In genomic region chr6:41636803-41637178, GRCh38 we compare ENCODE assay signal across 9 cellular contexts. TPM values are rescaled to one million over a fixed set of nuclear protein-coding genes. Genes with fewer than 3 reads are reported as not detected.
A peak's percentile ranks its signal among the peaks of the same experiment; 100 is the strongest.
DNase-seq lines count a peak whose midpoint lies in the region; ATAC-seq, FAIRE-seq and TF ChIP-seq lines count a peak whose summit lies in the region.
"Had no signal": no experiment of that assay in that cellular context is flagged by ENCODE, and none has a peak within 500 bp of the region (broad histone marks: within the 10 kb centered on the region; RNA-seq: fewer than 3 reads in every experiment).

No MANE protein-coding gene starts in this region.

- CTCF ChIA-PET in CD4-positive, alpha-beta T cell (lab: Charles Lee): no interaction called here

- H3K4me3 ChIP-seq in SJCRH30: peak overlapping the region; percentile 88
- H3K4me3 ChIP-seq in heart right ventricle: peak overlapping the region in 8 of 10 donors; percentile 41 to 63 (median 56)

- peaks cover 67% of the 10 kb centered on the region for H3K27me3 Mint-ChIP-seq in CD4-positive, alpha-beta T cell
- H3K27me3 Mint-ChIP-seq in osteocyte (ENCODE audit: unreplicated experiment): no peaks in the 10 kb centered on the region

- intact Hi-C loops in CD4-positive, alpha-beta T cell (cut with DNase I, micrococcal nuclease): no loop called here
- intact Hi-C loops in heart right ventricle (cut with DNase I): no loop called here

- peaks cover 67% of the 10 kb centered on the region for H3K27me3 ChIP-seq in CD4-positive, alpha-beta T cell (ENCODE audit: control insufficient read depth, insufficient read depth, low read length)
- H3K27me3 ChIP-seq in SJCRH30: no peaks in the 10 kb centered on the region
- H3K27me3 ChIP-seq in heart right ventricle: peaks cover 20 to 62% (median 37%) of the 10 kb centered on the region in 7 donors

- peak overlapping the region; percentile 15 for H3K4me3 Mint-ChIP-seq in CD4-positive, alpha-beta T cell
- peak overlapping the region; percentile 62 for H3K4me3 Mint-ChIP-seq in osteocyte (ENCODE audit: unreplicated experiment)

- FAIRE-seq in RCC 7860 (lab: Jason Lieb, UNC): no peak

- DNase-seq in CD4-positive, alpha-beta T cell: no peak
- DNase-seq in SJCRH30 (peak; percentile 52 to 60), heart right ventricle (no peak), osteocyte (ENCODE audit: extremely low spot score, unreplicated experiment) (no peak), RCC 7860 (ENCODE audit: low spot score) (no peak), HuH-7 (ENCODE audit: low spot score) (no peak), GF-D8 (lab: John Stamatoyannopoulos, UW) (no peak), SKM-1 (lab: John Stamatoyannopoulos, UW; ENCODE audit: unreplicated experiment) (no peak)
- DNase-seq: OCI-M1 had no signal

- ATAC-seq in CD4-positive, alpha-beta T cell (ENCODE audit: poor library complexity): no peak
- ATAC-seq in heart right ventricle: peak in 3 of 8 donors; percentile 22 to 41 (median 35)

- no peak overlapping the region for H3K27ac ChIP-seq in CD4-positive, alpha-beta T cell (ENCODE audit: low read depth, low read length)
- peak overlapping the region; percentile 92 for H3K27ac ChIP-seq in SJCRH30
- H3K27ac ChIP-seq in heart right ventricle: peak overlapping the region in 1 of 10 donors; percentile 31

- no peak for TF ChIP-seq CTCF in CD4-positive, alpha-beta T cell (IDR thresholded peaks at IDR 0.05)
- TF ChIP-seq CTCF in heart right ventricle (IDR thresholded peaks at IDR 0.05) (no peak), osteocyte (IDR thresholded peaks at IDR 0.05) (no peak)

- no peak overlapping the region for H3K27ac Mint-ChIP-seq in CD4-positive, alpha-beta T cell
- H3K27ac Mint-ChIP-seq in osteocyte (ENCODE audit: unreplicated experiment): peak overlapping the region; percentile 70

- H3K9me3 Mint-ChIP-seq in CD4-positive, alpha-beta T cell: no peaks in the 10 kb centered on the region
- H3K9me3 Mint-ChIP-seq in osteocyte (ENCODE audit: unreplicated experiment): no peaks in the 10 kb centered on the region

- peaks cover 48% of the 10 kb centered on the region for H3K4me1 ChIP-seq in SJCRH30
- peaks cover 6 to 45% (median 26%) of the 10 kb centered on the region in 9 donors for H3K4me1 ChIP-seq in heart right ventricle

- POLR2A ChIA-PET in CD4-positive, alpha-beta T cell (lab: Charles Lee): no interaction called here

- H3K36me3 ChIP-seq in SJCRH30 (peaks cover 9% of the 10 kb centered on the region), heart right ventricle (no peaks in the 10 kb centered on the region)

- H3K4me1 Mint-ChIP-seq in CD4-positive, alpha-beta T cell (ENCODE audit: low read depth): peaks cover 13% of the 10 kb centered on the region
- peaks cover 61% of the 10 kb centered on the region for H3K4me1 Mint-ChIP-seq in osteocyte (ENCODE audit: unreplicated experiment)

- H3K36me3 Mint-ChIP-seq in CD4-positive, alpha-beta T cell (ENCODE audit: low read depth): no peaks in the 10 kb centered on the region
- H3K36me3 Mint-ChIP-seq in osteocyte (ENCODE audit: unreplicated experiment): peaks cover 3% of the 10 kb centered on the region

- 23 to 27% methylated on average over 28 to 30 of the region's 30 CpGs for WGBS in heart right ventricle, 2 donors

- H3K9me3 ChIP-seq in CD4-positive, alpha-beta T cell (ENCODE audit: control insufficient read depth, low read length): no peaks in the 10 kb centered on the region
- no peaks in the 10 kb centered on the region for H3K9me3 ChIP-seq in SJCRH30 (replicated peaks)
- no peaks in the 10 kb centered on the region for H3K9me3 ChIP-seq in heart right ventricle

RNA-seq across cellular contexts. Expression of gene MDFI, which starts 1.5 kb away (rescaled TPM):
- total RNA-seq in CD4-positive, alpha-beta T cell: not detected
- 166 and 176 TPM in 2 replicates for total RNA-seq in SJCRH30 (2014; rRNA removed; shearing (Covaris generic))
- total RNA-seq in heart right ventricle (1 to 10 TPM in 6 of 10 donors, under 1 TPM in 4; 0.34 to 2.7 (median 1.2) TPM), osteocyte (74.1 and 75.9 TPM in 2 replicates)
- polyA plus RNA-seq in heart right ventricle: 1 to 10 TPM; 1.2 to 4.4 TPM

Comparison
In these comparisons a context has a peak if more than half of its experiments do, and no peak if none do; other contexts are left out.
1. DNase-seq: peak in SJCRH30 (2 of 2); none in CD4-positive, alpha-beta T cell (0 of 10), heart right ventricle (0 of 2), osteocyte (single experiment), RCC 7860 (single experiment), HuH-7 (single experiment), GF-D8 (single experiment) and SKM-1 (single experiment).
2. RNA of gene MDFI, which starts 1.5 kb away (total RNA-seq): 166 to 176 TPM in SJCRH30 and 74.1 to 75.9 TPM in osteocyte; 0.34 to 2.7 TPM in heart right ventricle and not detected in CD4-positive, alpha-beta T cell; every median in the first group is over 10 times any median in the second.